9 cellular contexts compared by ENCODE assay signal in genomic region chr3:170867143-170867542, GRCh38. TPM values are rescaled to one million over a fixed set of nuclear protein-coding genes. Genes with fewer than 3 reads are reported as not detected.
DNase-seq lines count a peak whose midpoint lies in the region; ATAC-seq, FAIRE-seq and TF ChIP-seq lines count a peak whose summit lies in the region.
"Had no signal": no experiment of that assay in that cellular context is flagged by ENCODE, and none has a peak within 500 bp of the region (broad histone marks: within the 10 kb centered on the region; RNA-seq: fewer than 3 reads in every experiment).

No MANE protein-coding gene starts in this region.

- no peaks in the 10 kb centered on the region for H3K27me3 ChIP-seq in HL-60 (ENCODE audit: insufficient read depth, poor library complexity, severe bottlenecking)
- no peaks in the 10 kb centered on the region for H3K27me3 ChIP-seq in astrocyte (ENCODE audit: insufficient read depth, low read length)
- no peaks in the 10 kb centered on the region for H3K27me3 ChIP-seq in ovary

- H3K9me3 ChIP-seq in astrocyte (ENCODE audit: insufficient read depth, low read depth, low read length) (no peaks in the 10 kb centered on the region), ovary (no peaks in the 10 kb centered on the region)

- no peaks in the 10 kb centered on the region for H3K9me3 Mint-ChIP-seq in astrocyte (ENCODE audit: unreplicated experiment)
- H3K9me3 Mint-ChIP-seq in nephron progenitor cell, result peaks cover 4% of the 10 kb centered on the region

- no peak for TF ChIP-seq POLR2A in GM12891 (IDR thresholded peaks at IDR 0.05; ENCODE audit: low read depth, low read length)
- no peak for TF ChIP-seq POLR2A in ovary (IDR thresholded peaks at IDR 0.05)

- H3K36me3 Mint-ChIP-seq in astrocyte (ENCODE audit: low read depth, unreplicated experiment) (peaks cover 14% of the 10 kb centered on the region), nephron progenitor cell (ENCODE audit: low read depth) (peaks cover 34% of the 10 kb centered on the region)

- H3K4me1 ChIP-seq in astrocyte (ENCODE audit: insufficient read depth, low read length), result peaks cover 13% of the 10 kb centered on the region
- peaks cover 4% of the 10 kb centered on the region for H3K4me1 ChIP-seq in ovary (ENCODE audit: insufficient read depth)

- TF ChIP-seq EP300 in ovary (IDR thresholded peaks at IDR 0.05), result no peak

- intact Hi-C loops in ovary (cut with DNase I), result loop anchor here in 1 of 4 donors (10.0 kb wide), 1 partner anchor 682 kb away; the partner anchor contains the start of gene PHC3

- H4K20me1 ChIP-seq in astrocyte (ENCODE audit: insufficient read depth, low read length), result peaks cover 27% of the 10 kb centered on the region

- DNase-seq in GM12891 (ENCODE audit: insufficient read length, low spot score) (no peak), HL-60 (ENCODE audit: low read depth in 1 of 2, low spot score in 1 of 2) (peak in 1 of 2 experiments; percentile 56), astrocyte (ENCODE audit: low read depth) (no peak), nephron progenitor cell (no peak), ovary (no peak), HuH-7 (ENCODE audit: low spot score) (no peak)

- H3K27me3 Mint-ChIP-seq in astrocyte (ENCODE audit: low read depth, unreplicated experiment) (no peaks in the 10 kb centered on the region), nephron progenitor cell (ENCODE audit: low read depth, poor library complexity) (peaks cover 3% of the 10 kb centered on the region)

- H3K27ac ChIP-seq in HL-60 (replicated peaks) (peak overlapping the region; percentile 95), astrocyte (ENCODE audit: low read depth, low read length) (no peak overlapping the region), ovary (no peak overlapping the region)

- H3K4me3 Mint-ChIP-seq in astrocyte (ENCODE audit: unreplicated experiment) (peak overlapping the region; percentile 98), nephron progenitor cell (peak overlapping the region; percentile 94)

- H3K4me1 Mint-ChIP-seq in astrocyte (ENCODE audit: low read depth, unreplicated experiment) (peaks cover 12% of the 10 kb centered on the region), nephron progenitor cell (peaks cover 42% of the 10 kb centered on the region)

- FAIRE-seq in GM12891 (lab: Jason Lieb, UNC) (peak; percentile 55), astrocyte (lab: Jason Lieb, UNC) (no peak)

- H2AFZ ChIP-seq in astrocyte (ENCODE audit: low read depth, low read length), result no peak overlapping the region

- WGBS in ovary, 3 donors, result 63 to 79% (median 75%) methylated on average over 1 of the region's 1 CpG

- TF ChIP-seq CTCF in HL-60 (IDR thresholded peaks at IDR 0.05; ENCODE audit: insufficient read depth, low read length), result no peak
- TF ChIP-seq CTCF in astrocyte (IDR thresholded peaks at IDR 0.05; ENCODE audit: insufficient read depth, low read depth, low read length), result no peak
- no peak for TF ChIP-seq CTCF in nephron progenitor cell (IDR thresholded peaks at IDR 0.05)
- TF ChIP-seq CTCF in ovary (IDR thresholded peaks at IDR 0.05), result no peak

- H3K79me2 ChIP-seq in astrocyte (ENCODE audit: insufficient read depth, low read length), result peaks cover 30% of the 10 kb centered on the region

- ATAC-seq in HG02852 (IDR thresholded peaks at IDR 0.05; ENCODE audit: unreplicated experiment), result no peak
- no peak for ATAC-seq in HG02981 (IDR thresholded peaks at IDR 0.05; ENCODE audit: unreplicated experiment)

- peak overlapping the region; percentile 26 for H3K9ac ChIP-seq in astrocyte (ENCODE audit: low read length)

- peak overlapping the region; percentile 81 for H3K4me3 ChIP-seq in HL-60 (replicated peaks; ENCODE audit: insufficient read depth, low read length)
- H3K4me3 ChIP-seq in astrocyte (ENCODE audit: insufficient read depth, low read depth, low read length), result peak overlapping the region; percentile 93
- H3K4me3 ChIP-seq in ovary, result no peak overlapping the region
- H3K4me3 ChIP-seq: lung had no signal

- H3K36me3 ChIP-seq in astrocyte (ENCODE audit: insufficient read depth, low read length), result peaks cover 23% of the 10 kb centered on the region
- no peaks in the 10 kb centered on the region for H3K36me3 ChIP-seq in ovary

- peak overlapping the region; percentile 96 for H3K4me2 ChIP-seq in astrocyte (ENCODE audit: low read length)

- H3K27ac Mint-ChIP-seq in astrocyte (ENCODE audit: unreplicated experiment) (peak overlapping the region; percentile 6), nephron progenitor cell (peak overlapping the region; percentile 24)

TF ChIP-seq in GM12891, 5 proteins besides CTCF, POLR2A, EP300 and RAD21:
- TF ChIP-seq SPI1 (IDR thresholded peaks at IDR 0.05; ENCODE audit: low read depth, low read length) (peak; percentile 89), POU2F2 (IDR thresholded peaks at IDR 0.05; ENCODE audit: low read depth, low read length) (no peak)

RNA-seq across cellular contexts. Expression of gene RPL22L1, which starts 2.9 kb away (rescaled TPM):
- 681 TPM for polyA plus RNA-seq in GM12891 (2012; ENCODE audit: low read depth, missing spikeins)
- 92.1 and 95.6 TPM in 2 replicates for total RNA-seq in astrocyte
- 100 to 1,000 TPM in 2 of 7 donors, 10 to 100 TPM in 5; 41.7 to 171 (median 68.4) TPM for total RNA-seq in ovary
- polyA plus RNA-seq in ovary, result 100 to 1,000 TPM in 1 of 2 donors, 10 to 100 TPM in 1; 41.7 to 105 TPM

RNA-seq across cellular contexts. Expression of gene EIF5A2, which starts 41.3 kb away (rescaled TPM):
- 0.08 TPM for polyA plus RNA-seq in GM12891 (2012; ENCODE audit: low read depth, missing spikeins)
- 18.6 and 19.4 TPM in 2 replicates for total RNA-seq in astrocyte
- total RNA-seq in ovary, result 10 to 100 TPM in 5 of 7 donors, 1 to 10 TPM in 2; 3.3 to 19.6 (median 12.8) TPM
- 1 to 10 TPM; 3.4 to 8.4 TPM for polyA plus RNA-seq in ovary
